27 cellular contexts compared by ENCODE assay signal in the genomic region with DNA sequence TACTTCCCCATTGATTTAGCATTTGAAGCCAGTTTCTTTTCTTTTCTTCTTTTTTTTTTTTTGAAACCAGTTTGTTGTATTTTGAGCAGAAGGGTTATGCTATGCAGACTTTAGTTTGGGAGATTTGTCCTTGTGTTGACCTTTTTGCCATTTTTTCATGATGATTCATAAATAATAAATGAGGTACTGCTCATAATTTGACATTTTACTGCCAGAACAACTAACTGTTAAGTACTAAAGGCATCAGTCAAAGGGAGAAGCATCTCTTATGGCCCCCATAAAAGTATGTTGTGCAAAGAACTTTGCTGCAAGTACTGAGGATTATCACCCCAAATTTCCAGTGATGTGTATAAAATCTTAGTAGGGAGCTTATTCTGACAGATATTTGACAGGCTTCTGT. TPM values are rescaled to one million over a fixed set of nuclear protein-coding genes. Genes with fewer than 3 reads are reported as not detected.
DNase-seq lines count a peak whose midpoint lies in the region; FAIRE-seq and TF ChIP-seq lines count a peak whose summit lies in the region.
"Had no signal": no experiment of that assay in that cellular context is flagged by ENCODE, and none has a peak within 500 bp of the region (broad histone marks: within the 10 kb centered on the region; RNA-seq: fewer than 3 reads in every experiment).

No MANE protein-coding gene starts in this region.

- BruUV-seq in MCF 10A (replicated peaks; lab: Mats Ljungman, UMichigan) = no TSS peak

- no peaks in the 10 kb centered on the region for H4K20me1 ChIP-seq in SK-N-SH (ENCODE audit: insufficient read depth)

- no peak overlapping the region for H2AFZ ChIP-seq in SK-N-SH (ENCODE audit: low read depth)

- FAIRE-seq in GM12891 (lab: Jason Lieb, UNC) = no peak

- H3K4me3 ChIP-seq in breast epithelium (no peak overlapping the region), SK-N-SH (ENCODE audit: low read depth in 2 of 2, low read length in 1 of 2) (no peak overlapping the region), fibroblast of the aortic adventitia (ENCODE audit: low read depth, low read length) (no peak overlapping the region)
- H3K4me3 ChIP-seq: colonic mucosa had no signal

- TF ChIP-seq POLR2A in breast epithelium (IDR thresholded peaks at IDR 0.05) = no peak
- TF ChIP-seq POLR2A in GM12891 (IDR thresholded peaks at IDR 0.05; ENCODE audit: low read depth, low read length) = no peak

- H3K27me3 Mint-ChIP-seq in MCF 10A (ENCODE audit: insufficient read depth, unreplicated experiment) = no peaks in the 10 kb centered on the region
- H3K27me3 Mint-ChIP-seq: activated B cell treated with CpG ODN at 0.5 μM for 24 hours, progenitor cell of endocrine pancreas had no signal

- peak overlapping the region; percentile 76 for H3K27ac Mint-ChIP-seq in MCF 10A (ENCODE audit: low read depth, unreplicated experiment)
- H3K27ac Mint-ChIP-seq: activated B cell treated with CpG ODN at 0.5 μM for 24 hours; CD4-positive, CD25-positive, alpha-beta regulatory T cell; progenitor cell of endocrine pancreas; stimulated activated effector memory CD8-positive, alpha-beta T cell treated with anti-CD3 and anti-CD28 coated beads, Interleukin-12 subunit alpha, Interleukin-12 subunit beta, amount 100 ng/mL, for 72 hours had no signal

- no peak for DNase-seq in MCF 10A (ENCODE audit: unreplicated experiment)
- no peak for DNase-seq in breast epithelium (ENCODE audit: low spot score in 2 of 2)
- no peak for DNase-seq in SK-N-SH
- DNase-seq in fibroblast of the aortic adventitia (ENCODE audit: low read depth) = peak; percentile 29
- DNase-seq in iPS-NIHi11 (ENCODE audit: low spot score) = no peak
- no peak for DNase-seq in substantia nigra (lab: John Stamatoyannopoulos, UW)
- no peak for DNase-seq in GM12891 (ENCODE audit: insufficient read length, low spot score)
- no peak for DNase-seq in hippocampal formation (lab: John Stamatoyannopoulos, UW)
- DNase-seq: activated B cell treated with CpG ODN at 0.5 μM for 24 hours; activated gamma-delta T cell treated with Interleukin-2 at 50 U/mL for 16 hours; aorta; CD4-positive, CD25-positive, alpha-beta regulatory T cell; colonic mucosa; DMS79; head of caudate nucleus; mesendoderm; NCI-H1436 treated with DMSO at 0.1 percent for 48 hours; NCI-H446; T-helper 2 cell had no signal

- CTCF ChIA-PET in MCF 10A (lab: Yijun Ruan, JAX) = interaction anchor here (0.6 to 1.4 kb wide), 3 partner anchors 10 to 150 kb away, joined by 3 to 11 read pairs (median 3); no protein-coding TSS in a partner anchor
- CTCF ChIA-PET in SK-N-SH (lab: Yijun Ruan, JAX) = interaction anchor here (1.3 kb wide), 1 partner anchor 13 kb away, joined by 4 read pairs; no protein-coding TSS in a partner anchor

- no peak overlapping the region for H3K4me2 ChIP-seq in SK-N-SH

- TF ChIP-seq CTCF in MCF 10A (IDR thresholded peaks at IDR 0.05; ENCODE audit: unreplicated experiment) (no peak), breast epithelium (IDR thresholded peaks at IDR 0.05) (no peak), SK-N-SH (IDR thresholded peaks at IDR 0.05) (no peak), fibroblast of the aortic adventitia (IDR thresholded peaks at IDR 0.05; ENCODE audit: insufficient read depth, low read length) (no peak)

- no peaks in the 10 kb centered on the region for H3K79me2 ChIP-seq in SK-N-SH (ENCODE audit: insufficient read depth)

- H3K36me3 ChIP-seq in breast epithelium (no peaks in the 10 kb centered on the region), SK-N-SH (replicated peaks in 1 of 2; ENCODE audit: control insufficient read depth in 1 of 2, insufficient read depth in 2 of 2, low read length in 1 of 2) (no peaks in the 10 kb centered on the region)
- H3K36me3 ChIP-seq: colonic mucosa had no signal

- POLR2A ChIA-PET in MCF 10A (lab: Yijun Ruan, JAX) (interaction anchor here (0.7 to 7.2 kb wide), 11 partner anchors 10 to 941 kb away, joined by 3 to 341 read pairs (median 3); a partner anchor contains a TSS), SK-N-SH (lab: Yijun Ruan, JAX) (no interaction called here)

- no peak for TF ChIP-seq RAD21 in SK-N-SH (IDR thresholded peaks at IDR 0.05; ENCODE audit: low read length)

- H3K4me3 Mint-ChIP-seq in MCF 10A (ENCODE audit: unreplicated experiment) = no peak overlapping the region
- H3K4me3 Mint-ChIP-seq: activated B cell treated with CpG ODN at 0.5 μM for 24 hours; CD4-positive, CD25-positive, alpha-beta regulatory T cell; nephron; stimulated activated effector memory CD8-positive, alpha-beta T cell treated with anti-CD3 and anti-CD28 coated beads, Interleukin-12 subunit alpha, Interleukin-12 subunit beta, amount 100 ng/mL, for 72 hours had no signal

- peak in 1 of 2 experiments; percentile 49; a peak in 1 of 4 replicates for TF ChIP-seq EP300 in SK-N-SH (IDR thresholded peaks at IDR 0.05; ENCODE audit: borderline replicate concordance in 1 of 2, low read depth in 1 of 2, low read length in 1 of 2)

- H3K27ac ChIP-seq in breast epithelium = no peak overlapping the region
- peak overlapping the region; percentile 6 to 57; a peak in 3 of 4 replicates for H3K27ac ChIP-seq in SK-N-SH (ENCODE audit: low read depth in 2 of 2, low read length in 1 of 2)
- H3K27ac ChIP-seq in substantia nigra (ENCODE audit: low read depth, low read length, poor library complexity, severe bottlenecking) = no peak overlapping the region
- H3K27ac ChIP-seq: colonic mucosa had no signal

- peaks cover 28% of the 10 kb centered on the region for H3K4me1 Mint-ChIP-seq in MCF 10A (ENCODE audit: insufficient read depth, unreplicated experiment)
- H3K4me1 Mint-ChIP-seq: nephron had no signal

- no peaks in the 10 kb centered on the region for H3F3A ChIP-seq in SK-N-SH (replicated peaks; ENCODE audit: insufficient read depth)

- intact Hi-C loops in MCF 10A (cut with micrococcal nuclease) (no loop called here), breast epithelium (cut with DNase I; ENCODE audit: low total_unique reads) (no loop called here)

- H3K27me3 ChIP-seq in breast epithelium (no peaks in the 10 kb centered on the region), SK-N-SH (ENCODE audit: insufficient read depth) (no peaks in the 10 kb centered on the region; the same call in 1 of the 2 replicates)
- H3K27me3 ChIP-seq: colonic mucosa had no signal

- no peaks in the 10 kb centered on the region for H3K9me2 ChIP-seq in SK-N-SH

- H3K9ac ChIP-seq in SK-N-SH = no peak overlapping the region

- H3K4me1 ChIP-seq in breast epithelium = no peaks in the 10 kb centered on the region
- H3K4me1 ChIP-seq in SK-N-SH (ENCODE audit: control insufficient read depth in 1 of 2, insufficient read depth in 2 of 2, low read depth in 1 of 2, low read length in 1 of 2) = peaks cover 0 to 27% of the 10 kb centered on the region in 2 experiments; a peak in 3 of 4 replicates
- H3K4me1 ChIP-seq: colonic mucosa had no signal

- H3K9me3 Mint-ChIP-seq in MCF 10A (ENCODE audit: unreplicated experiment) = no peaks in the 10 kb centered on the region
- H3K9me3 Mint-ChIP-seq: activated B cell treated with CpG ODN at 0.5 μM for 24 hours; nephron; stimulated activated effector memory CD8-positive, alpha-beta T cell treated with anti-CD3 and anti-CD28 coated beads, Interleukin-12 subunit alpha, Interleukin-12 subunit beta, amount 100 ng/mL, for 72 hours had no signal

- peaks cover 10% of the 10 kb centered on the region for H3K36me3 Mint-ChIP-seq in MCF 10A (ENCODE audit: insufficient read depth, unreplicated experiment)
- H3K36me3 Mint-ChIP-seq: CD4-positive, CD25-positive, alpha-beta regulatory T cell; stimulated activated effector memory CD8-positive, alpha-beta T cell treated with anti-CD3 and anti-CD28 coated beads, Interleukin-12 subunit alpha, Interleukin-12 subunit beta, amount 100 ng/mL, for 72 hours had no signal

- H3K9me3 ChIP-seq in breast epithelium = no peaks in the 10 kb centered on the region
- H3K9me3 ChIP-seq in SK-N-SH = no peaks in the 10 kb centered on the region; the same call in 1 of the 2 replicates
- H3K9me3 ChIP-seq: colonic mucosa had no signal

TF ChIP-seq in SK-N-SH, 30 proteins besides CTCF, POLR2A, EP300 and RAD21 (continues in another document):
- TF ChIP-seq TEAD4 (IDR thresholded peaks at IDR 0.05; ENCODE audit: borderline replicate concordance, insufficient read depth) (0 out of 2 replicates have a peak, but pooled peaks have one; percentile 34), TCF12 (IDR thresholded peaks at IDR 0.05) (peak; percentile 64), NFIC (IDR thresholded peaks at IDR 0.05; ENCODE audit: borderline replicate concordance) (no peak), MXI1 (IDR thresholded peaks at IDR 0.05; ENCODE audit: low read depth, low read length) (no peak), SIN3A (IDR thresholded peaks at IDR 0.05; ENCODE audit: borderline replicate concordance, low read depth, low read length) (no peak)

TF ChIP-seq in GM12891, 5 proteins besides CTCF, POLR2A, EP300 and RAD21:
- no peak for TF ChIP-seq POLR2AphosphoS5 (IDR thresholded peaks at IDR 0.05; ENCODE audit: low read depth, low read length)
- TF ChIP-seq PAX5 (IDR thresholded peaks at IDR 0.05; ENCODE audit: insufficient read depth, low read length, severe bottlenecking) = no peak
- TF ChIP-seq POU2F2 (IDR thresholded peaks at IDR 0.05; ENCODE audit: low read depth, low read length) = no peak
- no peak for TF ChIP-seq TAF1 (IDR thresholded peaks at IDR 0.05; ENCODE audit: low read depth, low read length)
- TF ChIP-seq SPI1 (IDR thresholded peaks at IDR 0.05; ENCODE audit: low read depth, low read length) = no peak

RNA-seq across cellular contexts. Expression of a gene that starts 1.7 kb away (rescaled TPM):
- total RNA-seq in MCF 10A (2022) (41.9 and 51.8 TPM in 2 replicates), breast epithelium (1 to 10 TPM in 2 of 3 donors, not detected in 1; 2.6 to 3.4 TPM), fibroblast of the aortic adventitia (ENCODE audit: low replicate concordance) (0.18 TPM in 1 of 2 replicates, not detected in the other)
- polyA plus RNA-seq in SK-N-SH (2012; rRNA removed) = 2.3 and 2.4 TPM in 2 replicates
- 2.5 and 3.1 TPM in 2 replicates for polyA plus RNA-seq in SK-N-SH (2012; cell fraction: cytosol; rRNA removed)
- polyA plus RNA-seq in SK-N-SH (2012; cell fraction: nucleus; rRNA removed) = 0.88 and 1.9 TPM in 2 replicates
- 0.10 TPM for polyA plus RNA-seq in GM12891 (2012; ENCODE audit: low read depth, missing spikeins)
- total RNA-seq: A673; activated B cell treated with CpG ODN at 0.5 μM for 24 hours; aorta; CD4-positive, CD25-positive, alpha-beta regulatory T cell; colonic mucosa; progenitor cell of endocrine pancreas; Right ventricle myocardium inferior had no signal
- polyA plus RNA-seq: aorta; CD4-positive, CD25-positive, alpha-beta regulatory T cell had no signal

RNA-seq across cellular contexts. Expression of a gene that starts 11.0 kb away (rescaled TPM):
- total RNA-seq in MCF 10A (2022) (not detected in 2 replicates), breast epithelium (1 to 10 TPM in 2 of 3 donors, under 1 TPM in 1; 0.98 to 6.9 (median 2.5) TPM), fibroblast of the aortic adventitia (ENCODE audit: low replicate concordance) (not detected in 2 replicates)
- not detected in 2 replicates for polyA plus RNA-seq in SK-N-SH (2012; rRNA removed)
- polyA plus RNA-seq in SK-N-SH (2012; cell fraction: cytosol; rRNA removed) = not detected in 2 replicates
- polyA plus RNA-seq in SK-N-SH (2012; cell fraction: nucleus; rRNA removed) = not detected in 2 replicates
- polyA plus RNA-seq in GM12891 (2012; ENCODE audit: low read depth, missing spikeins) = not detected
- total RNA-seq: A673; activated CD8-positive, alpha-beta memory T cell treated with anti-CD3 and anti-CD28 coated beads for 36 hours; CD4-positive, CD25-positive, alpha-beta regulatory T cell; HT1080; progenitor cell of endocrine pancreas had no signal

RNA-seq across cellular contexts. Expression of a gene that starts 40.0 kb away (rescaled TPM):
- total RNA-seq in MCF 10A (2022) (not detected in 2 replicates), breast epithelium (1 to 10 TPM; 1.9 to 8.5 (median 3.3) TPM), fibroblast of the aortic adventitia (ENCODE audit: low replicate concordance) (0.41 TPM in 1 of 2 replicates, not detected in the other)
- not detected in 2 replicates for polyA plus RNA-seq in SK-N-SH (2012; rRNA removed)
- polyA plus RNA-seq in SK-N-SH (2012; cell fraction: cytosol; rRNA removed) = not detected in 2 replicates
- not detected in 2 replicates for polyA plus RNA-seq in SK-N-SH (2012; cell fraction: nucleus; rRNA removed)
- 0.06 TPM for polyA plus RNA-seq in GM12891 (2012; ENCODE audit: low read depth, missing spikeins)
- total RNA-seq: A673, HT1080, kidney epithelial cell, progenitor cell of endocrine pancreas had no signal

Comparison
In these comparisons a context has a peak if more than half of its experiments do, and no peak if none do; other contexts are left out.
1. H3K27ac ChIP-seq: peak in SK-N-SH (2 of 2); none in breast epithelium (0 of 2) and substantia nigra (single experiment).